In the genomic region with DNA sequence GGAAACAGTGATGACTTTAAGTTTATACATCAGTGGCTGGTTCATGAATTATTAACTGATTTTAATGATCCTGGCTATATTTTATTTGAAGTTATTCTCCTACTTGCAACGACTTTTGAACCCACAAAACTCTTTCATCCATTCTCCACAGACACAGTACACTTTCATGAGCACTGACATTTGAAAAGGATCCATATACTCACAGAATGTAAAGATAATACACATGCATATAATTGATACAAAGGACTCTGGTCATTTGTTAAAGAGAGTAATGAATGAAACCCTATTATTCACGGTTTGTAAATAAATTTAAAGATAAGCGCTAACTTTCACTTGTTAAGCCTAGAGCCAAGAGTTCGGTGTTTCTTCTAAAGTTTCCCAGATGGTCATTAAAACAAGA, we compare ENCODE assay signal across 25 cellular contexts. TPM values are rescaled to one million over a fixed set of nuclear protein-coding genes. Genes with fewer than 3 reads are reported as not detected.
A peak's percentile ranks its signal among the peaks of the same experiment; 100 is the strongest.
DNase-seq lines count a peak whose midpoint lies in the region; ATAC-seq, FAIRE-seq and TF ChIP-seq lines count a peak whose summit lies in the region.
"Had no signal": no experiment of that assay in that cellular context is flagged by ENCODE, and none has a peak within 500 bp of the region (broad histone marks: within the 10 kb centered on the region; RNA-seq: fewer than 3 reads in every experiment).

No MANE protein-coding gene starts in this region.

- H3K27me3 ChIP-seq in duodenal mucosa (ENCODE audit: control insufficient read depth in 1 of 2, insufficient read depth in 2 of 2, low read length in 2 of 2), result peaks cover 0 to 6% of the 10 kb centered on the region in 2 donors
- no peaks in the 10 kb centered on the region for H3K27me3 ChIP-seq in liver (ENCODE audit: control insufficient read depth in 4 of 4, insufficient read depth in 4 of 4, low read length in 3 of 4)
- H3K27me3 ChIP-seq in small intestine (ENCODE audit: control insufficient read depth in 2 of 2, insufficient read depth in 2 of 2, low read length in 2 of 2), result peaks cover 0 to 5% of the 10 kb centered on the region in 2 donors
- H3K27me3 ChIP-seq in left lung, result peaks cover 24 to 65% of the 10 kb centered on the region in 2 donors

- TF ChIP-seq CTCF in HEK293 (tag by site-specific recombination; IDR thresholded peaks at IDR 0.05) (no peak), liver (IDR thresholded peaks at IDR 0.05; ENCODE audit: low read depth, low read length, missing input control) (no peak), left lung (IDR thresholded peaks at IDR 0.05) (no peak)

- ATAC-seq in GM21786 (IDR thresholded peaks at IDR 0.05; ENCODE audit: unreplicated experiment), result no peak
- ATAC-seq in HG02970 (IDR thresholded peaks at IDR 0.05; ENCODE audit: low FRiP score, unreplicated experiment), result no peak
- ATAC-seq in left lung, result no peak
- ATAC-seq: PC-3 had no signal

- DNase-seq in small intestine (peak; percentile 65), left lung (no peak), frontal cortex (ENCODE audit: low spot score in 2 of 2) (no peak)
- DNase-seq: BE2C; CD4-positive, alpha-beta memory T cell; DND-41; GDM1; GOT3; HFFc6; NCI-H1105 treated with DMSO at 0.1 percent for 48 hours; NCI-H187 treated with DMSO at 0.1 percent for 48 hours; NCI-H526; PC-3 had no signal

- peak; percentile 15 to 27 for TF ChIP-seq RAD21 in liver (IDR thresholded peaks at IDR 0.05)

- intact Hi-C loops in left lung (cut with DNase I), result no loop called here

- H3K36me3 ChIP-seq in HEK293 (ENCODE audit: control insufficient read depth in 2 of 2, insufficient read depth in 1 of 2, low read length in 2 of 2) (no peaks in the 10 kb centered on the region), duodenal mucosa (ENCODE audit: control insufficient read depth in 1 of 2, insufficient read depth in 2 of 2, low read length in 2 of 2) (no peaks in the 10 kb centered on the region), liver (ENCODE audit: control insufficient read depth in 4 of 4, insufficient read depth in 3 of 4, low read depth in 1 of 4, low read length in 3 of 4) (peaks cover 0 to 6% (median 0%) of the 10 kb centered on the region in 4 donors), small intestine (ENCODE audit: control insufficient read depth in 2 of 2, insufficient read depth in 2 of 2, low read length in 2 of 2) (no peaks in the 10 kb centered on the region), left lung (no peaks in the 10 kb centered on the region)
- H3K36me3 ChIP-seq: BE2C had no signal

- H3K9me3 ChIP-seq in HEK293 (ENCODE audit: control insufficient read depth, insufficient read depth, low read depth, low read length) (no peaks in the 10 kb centered on the region), duodenal mucosa (ENCODE audit: control insufficient read depth in 1 of 2, low read length in 2 of 2) (no peaks in the 10 kb centered on the region), liver (ENCODE audit: control insufficient read depth in 4 of 4, low read length in 3 of 4) (no peaks in the 10 kb centered on the region), small intestine (ENCODE audit: control insufficient read depth, low read depth) (no peaks in the 10 kb centered on the region), left lung (no peaks in the 10 kb centered on the region)
- H3K9me3 ChIP-seq: BE2C had no signal

- H3K27ac ChIP-seq in HEK293 (ENCODE audit: extremely low read depth, low read depth, low read length) (no peak overlapping the region), duodenal mucosa (ENCODE audit: low read depth, low read length) (no peak overlapping the region), liver (ENCODE audit: low read depth in 1 of 2, low read length in 2 of 2) (no peak overlapping the region), small intestine (ENCODE audit: low read depth in 1 of 2, low read length in 1 of 2) (no peak overlapping the region), left lung (no peak overlapping the region)
- H3K27ac ChIP-seq: HL-60, KMS-11, SK-N-MC had no signal

- FAIRE-seq in small intestine (lab: Jason Lieb, UNC), result no peak
- no peak for FAIRE-seq in frontal cortex (lab: Jason Lieb, UNC)
- FAIRE-seq: D721Med, GM12892 had no signal

- H3K9ac ChIP-seq in duodenal mucosa (ENCODE audit: low read depth in 1 of 2, low read length in 2 of 2) (peak overlapping the region in 1 of 2 donors; percentile 20), liver (ENCODE audit: low read depth in 1 of 2, low read length in 2 of 2) (peak overlapping the region in 1 of 2 donors; percentile 68)
- H3K9ac ChIP-seq: KMS-11 had no signal

- 19% methylated on average over 4 of the region's 4 CpGs for WGBS in liver
- WGBS in small intestine, 3 donors, result 10 to 54% (median 21%) methylated on average over 4 of the region's 4 CpGs

- H3K4me3 ChIP-seq in HEK293 (ENCODE audit: low read depth, low read length) (no peak overlapping the region), duodenal mucosa (ENCODE audit: low read depth in 1 of 2, low read length in 2 of 2) (peak overlapping the region; percentile 78 to 81), liver (ENCODE audit: low read depth in 1 of 3, low read length in 3 of 3) (peak overlapping the region in 1 of 3 donors; percentile 29), small intestine (ENCODE audit: low read depth in 1 of 2, low read length in 2 of 2) (peak overlapping the region in 1 of 2 donors; percentile 16), left lung (no peak overlapping the region)
- H3K4me3 ChIP-seq: SK-N-MC had no signal

- POLR2A ChIA-PET in HEK293 (lab: Yijun Ruan, JAX), result no interaction called here

- CTCF ChIA-PET in HEK293 (lab: Yijun Ruan, JAX), result interaction anchor here (0.6 kb wide), 1 partner anchor 415 kb away, joined by 5 read pairs; no protein-coding TSS in a partner anchor

- peaks cover 20% of the 10 kb centered on the region for H3K4me1 ChIP-seq in HEK293 (ENCODE audit: control insufficient read depth, insufficient read depth, low read length)
- H3K4me1 ChIP-seq in duodenal mucosa (ENCODE audit: control insufficient read depth in 1 of 2, insufficient read depth in 2 of 2, low read length in 2 of 2), result peaks cover 0 to 34% of the 10 kb centered on the region in 2 donors
- H3K4me1 ChIP-seq in liver (ENCODE audit: control insufficient read depth in 4 of 4, insufficient read depth in 4 of 4, low read length in 3 of 4), result peaks cover 7 to 30% (median 22%) of the 10 kb centered on the region in 4 donors
- H3K4me1 ChIP-seq in small intestine (ENCODE audit: control insufficient read depth in 2 of 2, insufficient read depth in 1 of 2, low read depth in 1 of 2, low read length in 1 of 2), result peaks cover 3% of the 10 kb centered on the region in 2 donors
- H3K4me1 ChIP-seq in left lung, result peaks cover 0 to 2% of the 10 kb centered on the region in 2 donors
- H3K4me1 ChIP-seq: BE2C had no signal

TF ChIP-seq in HEK293, 187 proteins besides CTCF, POLR2A, EP300 and RAD21 (continues in another document):
- TF ChIP-seq, protein P1, sequence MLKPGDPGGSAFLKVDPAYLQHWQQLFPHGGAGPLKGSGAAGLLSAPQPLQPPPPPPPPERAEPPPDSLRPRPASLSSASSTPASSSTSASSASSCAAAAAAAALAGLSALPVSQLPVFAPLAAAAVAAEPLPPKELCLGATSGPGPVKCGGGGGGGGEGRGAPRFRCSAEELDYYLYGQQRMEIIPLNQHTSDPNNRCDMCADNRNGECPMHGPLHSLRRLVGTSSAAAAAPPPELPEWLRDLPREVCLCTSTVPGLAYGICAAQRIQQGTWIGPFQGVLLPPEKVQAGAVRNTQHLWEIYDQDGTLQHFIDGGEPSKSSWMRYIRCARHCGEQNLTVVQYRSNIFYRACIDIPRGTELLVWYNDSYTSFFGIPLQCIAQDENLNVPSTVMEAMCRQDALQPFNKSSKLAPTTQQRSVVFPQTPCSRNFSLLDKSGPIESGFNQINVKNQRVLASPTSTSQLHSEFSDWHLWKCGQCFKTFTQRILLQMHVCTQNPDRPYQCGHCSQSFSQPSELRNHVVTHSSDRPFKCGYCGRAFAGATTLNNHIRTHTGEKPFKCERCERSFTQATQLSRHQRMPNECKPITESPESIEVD (tag by site-specific recombination; IDR thresholded peaks at IDR 0.05), result 0 out of 2 replicates have a peak, but pooled peaks have one; percentile 5
- TF ChIP-seq PRDM1 (tag by site-specific recombination; IDR thresholded peaks at IDR 0.05) (peak; percentile 61; the same call in 1 of the 2 replicates), ZNF266 (tag by site-specific recombination; IDR thresholded peaks at IDR 0.05; ENCODE audit: low read depth) (no peak)

TF ChIP-seq in liver, 16 proteins besides CTCF, POLR2A, EP300 and RAD21 (continues in another document):
- TF ChIP-seq JUND (IDR thresholded peaks at IDR 0.05), result no peak
- TF ChIP-seq RXRA (IDR thresholded peaks at IDR 0.05), result peak in 1 of 2 donors; percentile 28
- TF ChIP-seq HNF4G (IDR thresholded peaks at IDR 0.05), result no peak
- TF ChIP-seq EGR1 (IDR thresholded peaks at IDR 0.05; ENCODE audit: low read depth in 2 of 2), result no peak
- TF ChIP-seq, protein P2, sequence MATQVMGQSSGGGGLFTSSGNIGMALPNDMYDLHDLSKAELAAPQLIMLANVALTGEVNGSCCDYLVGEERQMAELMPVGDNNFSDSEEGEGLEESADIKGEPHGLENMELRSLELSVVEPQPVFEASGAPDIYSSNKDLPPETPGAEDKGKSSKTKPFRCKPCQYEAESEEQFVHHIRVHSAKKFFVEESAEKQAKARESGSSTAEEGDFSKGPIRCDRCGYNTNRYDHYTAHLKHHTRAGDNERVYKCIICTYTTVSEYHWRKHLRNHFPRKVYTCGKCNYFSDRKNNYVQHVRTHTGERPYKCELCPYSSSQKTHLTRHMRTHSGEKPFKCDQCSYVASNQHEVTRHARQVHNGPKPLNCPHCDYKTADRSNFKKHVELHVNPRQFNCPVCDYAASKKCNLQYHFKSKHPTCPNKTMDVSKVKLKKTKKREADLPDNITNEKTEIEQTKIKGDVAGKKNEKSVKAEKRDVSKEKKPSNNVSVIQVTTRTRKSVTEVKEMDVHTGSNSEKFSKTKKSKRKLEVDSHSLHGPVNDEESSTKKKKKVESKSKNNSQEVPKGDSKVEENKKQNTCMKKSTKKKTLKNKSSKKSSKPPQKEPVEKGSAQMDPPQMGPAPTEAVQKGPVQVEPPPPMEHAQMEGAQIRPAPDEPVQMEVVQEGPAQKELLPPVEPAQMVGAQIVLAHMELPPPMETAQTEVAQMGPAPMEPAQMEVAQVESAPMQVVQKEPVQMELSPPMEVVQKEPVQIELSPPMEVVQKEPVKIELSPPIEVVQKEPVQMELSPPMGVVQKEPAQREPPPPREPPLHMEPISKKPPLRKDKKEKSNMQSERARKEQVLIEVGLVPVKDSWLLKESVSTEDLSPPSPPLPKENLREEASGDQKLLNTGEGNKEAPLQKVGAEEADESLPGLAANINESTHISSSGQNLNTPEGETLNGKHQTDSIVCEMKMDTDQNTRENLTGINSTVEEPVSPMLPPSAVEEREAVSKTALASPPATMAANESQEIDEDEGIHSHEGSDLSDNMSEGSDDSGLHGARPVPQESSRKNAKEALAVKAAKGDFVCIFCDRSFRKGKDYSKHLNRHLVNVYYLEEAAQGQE (IDR thresholded peaks at IDR 0.05), result no peak

RNA-seq across cellular contexts. Expression of a gene that starts 3.3 kb away (rescaled TPM):
- total RNA-seq in liver (1 to 10 TPM; 1.3 to 2.1 TPM), left lung (1 to 10 TPM; 2.8 to 3.0 TPM), frontal cortex (18.8 TPM)
- polyA plus RNA-seq in liver (1 to 10 TPM; 2.7 to 3.5 TPM), small intestine (10 to 100 TPM in 1 of 3 donors, 1 to 10 TPM in 2; 8.9 to 10.5 (median 9.0) TPM)
- total RNA-seq: CD4-positive, alpha-beta memory T cell; HFFc6; MCF 10A; PC-3 had no signal
- polyA plus RNA-seq: AG04450 had no signal

Comparison
In these comparisons a context has a peak if more than half of its experiments do, and no peak if none do; other contexts are left out.
1. H3K4me3 ChIP-seq: peak in duodenal mucosa (2 of 2); none in HEK293 (single experiment) and left lung (0 of 2).